31 cellular contexts compared by ENCODE assay signal in the genomic region with DNA sequence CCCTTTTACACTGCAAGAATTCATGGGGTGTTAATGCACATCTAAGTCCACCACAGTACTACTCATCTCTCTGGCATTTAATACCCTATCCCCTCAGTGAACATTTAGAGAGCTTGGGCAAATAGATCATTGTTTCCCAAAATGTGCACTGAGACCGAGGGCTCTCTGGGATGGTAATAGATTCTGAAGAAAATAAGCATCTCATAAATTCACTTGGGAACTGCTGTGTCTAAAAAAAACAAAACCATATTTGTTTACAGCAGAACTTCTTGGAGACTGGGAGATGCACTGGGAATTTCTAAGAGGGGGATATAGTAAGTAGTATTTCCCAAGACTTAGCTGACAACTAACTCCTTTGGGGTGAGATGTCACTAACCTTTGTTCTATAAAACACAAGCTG. TPM values are rescaled to one million over a fixed set of nuclear protein-coding genes. Genes with fewer than 3 reads are reported as not detected.
"Had no signal": no experiment of that assay in that cellular context is flagged by ENCODE, and none has a peak within 500 bp of the region (broad histone marks: within the 10 kb centered on the region; RNA-seq: fewer than 3 reads in every experiment).

No MANE protein-coding gene starts in this region.

- H3K36me3 ChIP-seq: breast epithelium, esophagus squamous epithelium, pancreas, prostate gland, tibial nerve had no signal

- H3K27ac ChIP-seq: breast epithelium, epithelial cell of prostate, esophagus squamous epithelium, pancreas, prostate gland, tibial nerve had no signal

- H3K4me2 ChIP-seq: smooth muscle cell had no signal

- H3K4me3 ChIP-seq: breast epithelium, esophagus squamous epithelium, lung, pancreas, prostate gland, smooth muscle cell, tibial nerve had no signal

- ATAC-seq: naive thymus-derived CD4-positive, alpha-beta T cell; pancreas; sciatic nerve had no signal

- H3K4me1 Mint-ChIP-seq: activated CD4-positive, alpha-beta T cell treated with anti-CD3 and anti-CD28 coated beads, Interleukin-2, amount 10 ng/mL, durations not matched to agents 24 days and 14 days; activated naive CD4-positive, alpha-beta T cell treated with anti-CD3 and anti-CD28 coated beads, Interleukin-2, amount 10 ng/mL, durations not matched to agents 7 days and 5 days; activated naive CD8-positive, alpha-beta T cell treated with anti-CD3 and anti-CD28 coated beads, Interleukin-2, amount 10 ng/mL, durations not matched to agents 7 days and 5 days; central memory CD8-positive, alpha-beta T cell; immature natural killer cell; naive thymus-derived CD4-positive, alpha-beta T cell had no signal

- DNase-seq: activated CD4-positive, alpha-beta memory T cell treated with anti-CD3 and anti-CD28 coated beads for 36 hours; activated CD4-positive, alpha-beta T cell treated with anti-CD3 and anti-CD28 coated beads, Interleukin-2, amount 10 ng/mL, durations not matched to agents 24 days and 14 days; activated CD4-positive, CD25-positive, alpha-beta regulatory T cell treated with anti-CD3 and anti-CD28 coated beads, Interleukin-2, amount 50 U/mL, for 72 hours; activated CD8-positive, alpha-beta memory T cell treated with anti-CD3 and anti-CD28 coated beads, Interleukin-2, amount 50 U/mL, for 4 hours; activated gamma-delta T cell; activated naive CD4-positive, alpha-beta T cell treated with anti-CD3 and anti-CD28 coated beads, Interleukin-2, amount 10 ng/mL, durations not matched to agents 7 days and 5 days; activated naive CD8-positive, alpha-beta T cell treated with anti-CD3 and anti-CD28 coated beads, Interleukin-2, amount 10 ng/mL, durations not matched to agents 7 days and 5 days; activated T-cell treated with anti-CD3 and anti-CD28 coated beads, Interleukin-2, amount 50 U/mL, for 24 hours; amniotic stem cell; dermis blood vessel endothelial cell; effector CD8-positive, alpha-beta T cell; esophagus squamous epithelium; foreskin fibroblast; head of caudate nucleus; hypothalamus; immature natural killer cell; kidney; naive thymus-derived CD4-positive, alpha-beta T cell; pancreas; retina; stimulated activated CD4-positive, alpha-beta T cell treated with anti-CD3 and anti-CD28 coated beads, Interleukin-1b, Interleukin-23, amount 100 ng/mL, for 48 hours; stimulated activated naive CD4-positive, alpha-beta T cell; T-helper 2 cell had no signal

- H3K9me3 Mint-ChIP-seq: activated CD4-positive, alpha-beta memory T cell treated with anti-CD3 and anti-CD28 coated beads for 36 hours; activated CD4-positive, alpha-beta T cell treated with anti-CD3 and anti-CD28 coated beads, Interleukin-2, amount 10 ng/mL, durations not matched to agents 24 days and 14 days; activated naive CD4-positive, alpha-beta T cell treated with anti-CD3 and anti-CD28 coated beads, Interleukin-2, amount 10 ng/mL, durations not matched to agents 7 days and 5 days; activated naive CD8-positive, alpha-beta T cell treated with anti-CD3 and anti-CD28 coated beads, Interleukin-2, amount 10 ng/mL, durations not matched to agents 7 days and 5 days; activated T-cell treated with anti-CD3 and anti-CD28 coated beads, Interleukin-2, amount 50 U/mL, for 24 hours; central memory CD8-positive, alpha-beta T cell; immature natural killer cell; naive thymus-derived CD4-positive, alpha-beta T cell had no signal

- H3K4me3 Mint-ChIP-seq: activated CD4-positive, alpha-beta memory T cell treated with anti-CD3 and anti-CD28 coated beads for 36 hours; activated CD4-positive, alpha-beta T cell treated with anti-CD3 and anti-CD28 coated beads, Interleukin-2, amount 10 ng/mL, durations not matched to agents 24 days and 14 days; activated naive CD4-positive, alpha-beta T cell treated with anti-CD3 and anti-CD28 coated beads, Interleukin-2, amount 10 ng/mL, durations not matched to agents 7 days and 5 days; activated naive CD8-positive, alpha-beta T cell treated with anti-CD3 and anti-CD28 coated beads, Interleukin-2, amount 10 ng/mL, durations not matched to agents 7 days and 5 days; activated T-cell treated with anti-CD3 and anti-CD28 coated beads, Interleukin-2, amount 50 U/mL, for 24 hours; central memory CD8-positive, alpha-beta T cell; immature natural killer cell; naive thymus-derived CD4-positive, alpha-beta T cell had no signal

- H3K27me3 ChIP-seq: breast epithelium, esophagus squamous epithelium, pancreas, tibial nerve had no signal

- H3K27ac Mint-ChIP-seq: activated CD4-positive, alpha-beta memory T cell treated with anti-CD3 and anti-CD28 coated beads for 36 hours; activated CD4-positive, alpha-beta T cell treated with anti-CD3 and anti-CD28 coated beads, Interleukin-2, amount 10 ng/mL, durations not matched to agents 24 days and 14 days; activated naive CD4-positive, alpha-beta T cell treated with anti-CD3 and anti-CD28 coated beads, Interleukin-2, amount 10 ng/mL, durations not matched to agents 7 days and 5 days; activated naive CD8-positive, alpha-beta T cell treated with anti-CD3 and anti-CD28 coated beads, Interleukin-2, amount 10 ng/mL, durations not matched to agents 7 days and 5 days; activated T-cell treated with anti-CD3 and anti-CD28 coated beads, Interleukin-2, amount 50 U/mL, for 24 hours; immature natural killer cell; naive thymus-derived CD4-positive, alpha-beta T cell had no signal

- H3K9me3 ChIP-seq: breast epithelium, esophagus squamous epithelium, pancreas, prostate gland, tibial nerve had no signal

- H3K36me3 Mint-ChIP-seq: activated CD4-positive, alpha-beta memory T cell treated with anti-CD3 and anti-CD28 coated beads for 36 hours; activated naive CD4-positive, alpha-beta T cell treated with anti-CD3 and anti-CD28 coated beads, Interleukin-2, amount 10 ng/mL, durations not matched to agents 7 days and 5 days; activated naive CD8-positive, alpha-beta T cell treated with anti-CD3 and anti-CD28 coated beads, Interleukin-2, amount 10 ng/mL, durations not matched to agents 7 days and 5 days; immature natural killer cell; naive thymus-derived CD4-positive, alpha-beta T cell had no signal

- H3K4me1 ChIP-seq: breast epithelium, esophagus squamous epithelium, pancreas, prostate gland had no signal

RNA-seq across cellular contexts. Expression of a gene that starts 58.4 kb away (rescaled TPM):
- total RNA-seq: activated naive CD8-positive, alpha-beta T cell treated with anti-CD3 and anti-CD28 coated beads, Interleukin-2, amount 10 ng/mL, durations not matched to agents 7 days and 5 days had no signal
- polyA plus RNA-seq: immature natural killer cell; naive thymus-derived CD4-positive, alpha-beta T cell had no signal
